Comparison of ENCODE assay signal across 27 cellular contexts in genomic region chr11:27254744-27255446, GRCh38.
DNase-seq lines count a peak whose midpoint lies in the region; ATAC-seq, FAIRE-seq and TF ChIP-seq lines count a peak whose summit lies in the region.
"Had no signal": no experiment of that assay in that cellular context is flagged by ENCODE, and none has a peak within 500 bp of the region (broad histone marks: within the 10 kb centered on the region; RNA-seq: fewer than 3 reads in every experiment).

No MANE protein-coding gene starts in this region.

- no peak overlapping the region for H3K4me3 Mint-ChIP-seq in astrocyte (ENCODE audit: unreplicated experiment)
- no peak overlapping the region for H3K4me3 Mint-ChIP-seq in mesothelial cell of epicardium
- H3K4me3 Mint-ChIP-seq: activated CD4-positive, alpha-beta T cell treated with anti-CD3 and anti-CD28 coated beads for 36 hours; activated naive CD8-positive, alpha-beta T cell treated with anti-CD3 and anti-CD28 coated beads, Interleukin-2, amount 10 ng/mL, durations not matched to agents 7 days and 5 days; natural killer cell treated with Interleukin-12 subunit alpha and Interleukin-12 subunit beta and Interleukin-15 and Interleukin-18, amount 100 ng/mL, for 72 hours had no signal

- peaks cover 16% of the 10 kb centered on the region for H3K4me1 Mint-ChIP-seq in astrocyte (ENCODE audit: low read depth, unreplicated experiment)
- peaks cover 9% of the 10 kb centered on the region for H3K4me1 Mint-ChIP-seq in mesothelial cell of epicardium
- H3K4me1 Mint-ChIP-seq: activated CD4-positive, alpha-beta T cell treated with anti-CD3 and anti-CD28 coated beads for 36 hours had no signal

- FAIRE-seq in astrocyte (lab: Jason Lieb, UNC), result peak; percentile 34
- FAIRE-seq: D721Med, GM12891, keratinocyte, small intestine, TTC549 had no signal

- H3K27ac ChIP-seq in astrocyte (ENCODE audit: low read depth, low read length) (peak overlapping the region; percentile 89), osteoblast (ENCODE audit: low read depth, low read length) (peak overlapping the region; percentile 92)
- H3K27ac ChIP-seq: BLaER1, esophagus squamous epithelium, prostate gland, stomach, upper lobe of right lung had no signal

- peaks cover 9% of the 10 kb centered on the region for H3K9me3 Mint-ChIP-seq in astrocyte (ENCODE audit: unreplicated experiment)
- H3K9me3 Mint-ChIP-seq in mesothelial cell of epicardium, result peaks cover 29% of the 10 kb centered on the region
- H3K9me3 Mint-ChIP-seq: activated naive CD8-positive, alpha-beta T cell treated with anti-CD3 and anti-CD28 coated beads, Interleukin-2, amount 10 ng/mL, durations not matched to agents 7 days and 5 days had no signal

- H3K4me3 ChIP-seq in astrocyte (ENCODE audit: insufficient read depth, low read depth, low read length) (no peak overlapping the region), osteoblast (ENCODE audit: insufficient read depth, low read length) (no peak overlapping the region)
- H3K4me3 ChIP-seq: BLaER1, esophagus squamous epithelium, prostate gland, stomach, upper lobe of right lung had no signal

- no peaks in the 10 kb centered on the region for H3K36me3 Mint-ChIP-seq in astrocyte (ENCODE audit: low read depth, unreplicated experiment)
- no peaks in the 10 kb centered on the region for H3K36me3 Mint-ChIP-seq in mesothelial cell of epicardium
- H3K36me3 Mint-ChIP-seq: activated naive CD8-positive, alpha-beta T cell treated with anti-CD3 and anti-CD28 coated beads, Interleukin-2, amount 10 ng/mL, durations not matched to agents 7 days and 5 days; natural killer cell treated with Interleukin-12 subunit alpha and Interleukin-12 subunit beta and Interleukin-15 and Interleukin-18, amount 100 ng/mL, for 72 hours had no signal

- no peaks in the 10 kb centered on the region for H4K20me1 ChIP-seq in astrocyte (ENCODE audit: insufficient read depth, low read length)
- no peaks in the 10 kb centered on the region for H4K20me1 ChIP-seq in osteoblast (ENCODE audit: insufficient read depth, low read length)
- H4K20me1 ChIP-seq: BLaER1 had no signal

- H3K9me3 ChIP-seq in astrocyte (ENCODE audit: insufficient read depth, low read depth, low read length), result no peaks in the 10 kb centered on the region
- H3K9me3 ChIP-seq in osteoblast (ENCODE audit: low read depth, low read length), result no peaks in the 10 kb centered on the region
- H3K9me3 ChIP-seq: esophagus squamous epithelium, prostate gland, stomach, upper lobe of right lung had no signal

- DNase-seq in GM04503 (ENCODE audit: low read depth) (peak; percentile 89), astrocyte (ENCODE audit: low read depth) (peak; percentile 94), fibroblast of peridontal ligament (ENCODE audit: extremely low read depth) (peak; percentile 80), osteoblast (ENCODE audit: insufficient read length, low spot score, missing footprints) (peak; percentile 65), NCI-H2029 (lab: John Stamatoyannopoulos, UW) (no peak), mesothelial cell of epicardium (ENCODE audit: low spot score in 2 of 2, unreplicated experiment in 2 of 2) (no peak)
- DNase-seq: activated CD4-positive, alpha-beta T cell treated with anti-CD3 and anti-CD28 coated beads for 36 hours; activated naive CD8-positive, alpha-beta T cell treated with anti-CD3 and anti-CD28 coated beads, Interleukin-2, amount 10 ng/mL, durations not matched to agents 7 days and 5 days; central memory CD4-positive, alpha-beta T cell; effector CD4-positive, alpha-beta T cell; esophagus squamous epithelium; hippocampal formation; NCI-H1105 treated with DMSO at 0.1 percent for 48 hours; NCI-H526; small intestine; stimulated activated CD4-positive, alpha-beta T cell treated with anti-CD3 and anti-CD28 coated beads, Interleukin-4, amount 100 ng/mL, for 1 hour; stomach; upper lobe of right lung had no signal

- peak overlapping the region; percentile 7 for H3K4me2 ChIP-seq in astrocyte (ENCODE audit: low read length)
- peak overlapping the region; percentile 11 for H3K4me2 ChIP-seq in osteoblast (ENCODE audit: insufficient read depth, low read length)
- H3K4me2 ChIP-seq: BLaER1 had no signal

- H3K27ac Mint-ChIP-seq in astrocyte (ENCODE audit: unreplicated experiment) (peak overlapping the region; percentile 97), mesothelial cell of epicardium (no peak overlapping the region)
- H3K27ac Mint-ChIP-seq: activated CD4-positive, alpha-beta T cell treated with anti-CD3 and anti-CD28 coated beads for 36 hours; activated naive CD8-positive, alpha-beta T cell treated with anti-CD3 and anti-CD28 coated beads, Interleukin-2, amount 10 ng/mL, durations not matched to agents 7 days and 5 days; natural killer cell treated with Interleukin-12 subunit alpha and Interleukin-12 subunit beta and Interleukin-15 and Interleukin-18, amount 100 ng/mL, for 72 hours had no signal

- H3K4me1 ChIP-seq in astrocyte (ENCODE audit: insufficient read depth, low read length), result peaks cover 11% of the 10 kb centered on the region
- peaks cover 24% of the 10 kb centered on the region for H3K4me1 ChIP-seq in osteoblast (ENCODE audit: insufficient read depth, low read length)
- H3K4me1 ChIP-seq: BLaER1, esophagus squamous epithelium, prostate gland, stomach, upper lobe of right lung had no signal

- no peak for ATAC-seq in GM18502 (IDR thresholded peaks at IDR 0.05; ENCODE audit: poor library complexity, unreplicated experiment)
- ATAC-seq in HG03378 (IDR thresholded peaks at IDR 0.05; ENCODE audit: unreplicated experiment), result no peak
- ATAC-seq: activated CD4-positive, alpha-beta T cell treated with anti-CD3 and anti-CD28 coated beads for 36 hours; natural killer cell treated with Interleukin-12 subunit alpha and Interleukin-12 subunit beta and Interleukin-15 and Interleukin-18, amount 100 ng/mL, for 72 hours; upper lobe of right lung had no signal

- no peaks in the 10 kb centered on the region for H3K36me3 ChIP-seq in astrocyte (ENCODE audit: insufficient read depth, low read length)
- no peaks in the 10 kb centered on the region for H3K36me3 ChIP-seq in osteoblast (ENCODE audit: insufficient read depth, low read length)
- H3K36me3 ChIP-seq: BLaER1, esophagus squamous epithelium, prostate gland, stomach, upper lobe of right lung had no signal

- H3K27me3 Mint-ChIP-seq in astrocyte (ENCODE audit: low read depth, unreplicated experiment), result no peaks in the 10 kb centered on the region
- no peaks in the 10 kb centered on the region for H3K27me3 Mint-ChIP-seq in mesothelial cell of epicardium (ENCODE audit: low read depth)

- H3K27me3 ChIP-seq in astrocyte (ENCODE audit: insufficient read depth, low read length) (no peaks in the 10 kb centered on the region), osteoblast (ENCODE audit: insufficient read depth, low read length) (no peaks in the 10 kb centered on the region)
- H3K27me3 ChIP-seq: BLaER1, esophagus squamous epithelium, stomach, upper lobe of right lung had no signal

- peak overlapping the region; percentile 74 for H3K9ac ChIP-seq in astrocyte (ENCODE audit: low read length)
- H3K9ac ChIP-seq: BLaER1 had no signal

- H3K79me2 ChIP-seq in astrocyte (ENCODE audit: insufficient read depth, low read length) (no peaks in the 10 kb centered on the region), osteoblast (ENCODE audit: insufficient read depth, low read length) (no peaks in the 10 kb centered on the region)

- no peak for TF ChIP-seq CTCF in astrocyte (IDR thresholded peaks at IDR 0.05; ENCODE audit: insufficient read depth, low read depth, low read length)
- TF ChIP-seq CTCF in osteoblast (IDR thresholded peaks at IDR 0.05; ENCODE audit: extremely low read depth, low read depth, low read length), result no peak
- TF ChIP-seq CTCF in mesothelial cell of epicardium (IDR thresholded peaks at IDR 0.05; ENCODE audit: unreplicated experiment), result no peak

- H2AFZ ChIP-seq in astrocyte (ENCODE audit: low read depth, low read length) (no peak overlapping the region), osteoblast (ENCODE audit: low read length) (no peak overlapping the region)

Comparison
In these comparisons a context has a peak if more than half of its experiments do, and no peak if none do; other contexts are left out.
1. DNase-seq: peak in GM04503 (single experiment), astrocyte (single experiment), fibroblast of peridontal ligament (single experiment) and osteoblast (single experiment); none in NCI-H2029 (single experiment) and mesothelial cell of epicardium (0 of 2).